23 cellular contexts compared by ENCODE assay signal in the genomic region with DNA sequence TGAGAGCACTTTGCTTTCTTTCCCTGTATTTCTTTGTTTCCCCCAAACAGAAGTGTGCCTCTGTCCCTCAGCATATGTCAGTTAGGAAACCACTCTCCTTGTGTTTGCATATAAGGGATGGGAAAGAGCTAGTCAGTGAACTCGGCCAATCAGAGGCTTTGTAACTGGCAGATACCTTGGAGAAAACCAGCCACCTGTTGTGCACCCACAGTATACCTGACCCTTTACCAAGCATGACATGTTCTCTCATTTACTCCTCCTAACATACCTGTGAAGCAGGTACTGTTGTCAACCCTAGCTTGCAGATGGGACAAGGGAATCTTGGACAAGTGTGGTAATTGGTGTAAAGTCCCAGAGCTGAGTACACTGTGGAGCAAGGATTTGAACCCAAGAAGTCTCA.
"Had no signal": no experiment of that assay in that cellular context is flagged by ENCODE, and none has a peak within 500 bp of the region (broad histone marks: within the 10 kb centered on the region; RNA-seq: fewer than 3 reads in every experiment).

No MANE protein-coding gene starts in this region.

- H3K36me3 ChIP-seq: right atrium auricular region, upper lobe of right lung had no signal

- H3K4me1 ChIP-seq: foreskin keratinocyte, right atrium auricular region, upper lobe of right lung had no signal

- H3K27me3 ChIP-seq: foreskin keratinocyte, right atrium auricular region, upper lobe of right lung had no signal

- ATAC-seq: activated CD4-positive, CD25-positive, alpha-beta regulatory T cell treated with anti-CD3 and anti-CD28 coated beads, Interleukin-2, amount 50 U/mL, for 24 hours; activated CD8-positive, alpha-beta T cell treated with anti-CD3 and anti-CD28 coated beads for 36 hours; activated naive CD4-positive, alpha-beta T cell treated with anti-CD3 and anti-CD28 coated beads, Interleukin-2, amount 50 U/mL, for 72 hours; activated T-helper 17 cell treated with anti-CD3 and anti-CD28 coated beads, Interleukin-2, amount 50 U/mL, for 72 hours; foreskin keratinocyte; left cardiac atrium; natural killer cell; stimulated activated naive CD8-positive, alpha-beta T cell treated with anti-CD3 and anti-CD28 coated beads, Interleukin-15, Interleukin-2, amounts not matched to agents 100 U/mL and 50 U/mL, for 24 hours; upper lobe of right lung had no signal

- H3K9me3 ChIP-seq: right atrium auricular region, upper lobe of right lung had no signal

- H3K27ac ChIP-seq: foreskin keratinocyte, right atrium auricular region, upper lobe of right lung had no signal

- H3K4me3 ChIP-seq: right atrium auricular region, upper lobe of right lung had no signal

- DNase-seq: activated CD4-positive, alpha-beta T cell treated with anti-CD3 and anti-CD28 coated beads, Interleukin-2, amount 10 ng/mL, durations not matched to agents 24 days and 14 days; activated CD8-positive, alpha-beta T cell treated with anti-CD3 and anti-CD28 coated beads for 36 hours; activated T-cell treated with anti-CD3 and anti-CD28 coated beads, Interleukin-2, amount 50 U/mL, for 1 hour; aorta; caudate nucleus; dermis blood vessel endothelial cell; effector CD8-positive, alpha-beta T cell; erythroblast; foreskin keratinocyte; hippocampal formation; islet precursor cell; left cardiac atrium; midbrain; natural killer cell; stimulated activated CD4-positive, alpha-beta T cell treated with anti-CD3 and anti-CD28 coated beads, Interleukin-12 subunit alpha, Interleukin-12 subunit beta, amount 100 ng/mL, for 4 hours; stimulated activated CD4-positive, alpha-beta T cell treated with anti-CD3 and anti-CD28 coated beads, Interleukin-4, amount 100 ng/mL, for 4 hours; stimulated activated naive CD8-positive, alpha-beta T cell treated with anti-CD3 and anti-CD28 coated beads, Interleukin-15, Interleukin-2, amounts not matched to agents 100 U/mL and 50 U/mL, for 24 hours; T-helper 2 cell; upper lobe of right lung had no signal
